ENCODE assay signal across 1 cellular context in the genomic region with DNA sequence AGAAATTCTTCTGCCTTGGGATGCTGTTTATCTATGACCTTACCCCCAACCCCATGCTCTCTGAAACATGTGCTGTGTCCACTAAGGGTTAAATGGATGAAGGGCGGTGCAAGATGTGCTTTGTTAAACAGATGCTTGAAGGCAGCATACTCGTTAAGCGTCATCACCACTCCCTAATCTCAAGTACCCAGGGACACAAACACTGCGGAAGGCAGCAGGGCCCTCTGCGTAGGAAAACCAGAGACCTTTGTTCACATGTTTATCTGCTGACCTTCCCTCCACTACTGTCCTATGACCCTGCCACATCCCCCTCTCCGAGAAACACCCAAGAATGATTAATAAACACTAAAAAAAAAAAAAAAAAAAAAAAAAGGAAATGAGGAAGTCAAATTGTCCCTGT. TPM values are rescaled to one million over a fixed set of nuclear protein-coding genes. Genes with fewer than 3 reads are reported as not detected.
"Had no signal": no experiment of that assay in that cellular context is flagged by ENCODE, and none has a peak within 500 bp of the region (broad histone marks: within the 10 kb centered on the region; RNA-seq: fewer than 3 reads in every experiment).

No MANE protein-coding gene starts in this region.

RNA-seq across cellular contexts. Expression of a gene that starts 47.8 kb away (rescaled TPM):
- total RNA-seq: Right ventricle myocardium inferior had no signal
